In genomic region chr9:132774886-132775285, GRCh38 we compare ENCODE assay signal across 24 cellular contexts.
"Had no signal": no experiment of that assay in that cellular context is flagged by ENCODE, and none has a peak within 500 bp of the region (broad histone marks: within the 10 kb centered on the region; RNA-seq: fewer than 3 reads in every experiment).

No MANE protein-coding gene starts in this region.

- ATAC-seq: activated CD8-positive, alpha-beta T cell treated with anti-CD3 and anti-CD28 coated beads, Interleukin-2, amount 10 ng/mL, durations not matched to agents 7 days and 5 days; activated naive CD4-positive, alpha-beta T cell treated with anti-CD3 and anti-CD28 coated beads, Interleukin-2, amount 50 U/mL, for 72 hours; Panc1 had no signal

- H3K4me3 ChIP-seq: adrenal gland, SJCRH30, SK-N-MC had no signal

- H3K9me3 ChIP-seq: adrenal gland, SJCRH30 had no signal

- H3K27ac Mint-ChIP-seq: activated CD4-positive, alpha-beta T cell treated with anti-CD3 and anti-CD28 coated beads, Interleukin-2, amount 10 ng/mL, durations not matched to agents 7 days and 5 days; activated CD8-positive, alpha-beta T cell treated with anti-CD3 and anti-CD28 coated beads, Interleukin-2, amount 10 ng/mL, durations not matched to agents 7 days and 5 days; activated naive CD4-positive, alpha-beta T cell treated with anti-CD3 and anti-CD28 coated beads for 36 hours; activated naive CD4-positive, alpha-beta T cell treated with anti-CD3 and anti-CD28 coated beads, Interleukin-2, amount 50 U/mL, for 72 hours; activated T-cell treated with anti-CD3 and anti-CD28 coated beads, Interleukin-2, amount 50 U/mL, for 24 hours had no signal

- H3K27ac ChIP-seq: adrenal gland, SJCRH30, SK-N-MC had no signal

- DNase-seq: activated CD4-positive, alpha-beta T cell treated with anti-CD3 and anti-CD28 coated beads, Interleukin-2, amount 10 ng/mL, durations not matched to agents 7 days and 5 days; activated CD4-positive, alpha-beta T cell treated with anti-CD3 and anti-CD28 coated beads, Interleukin-2, amount 50 U/mL, for 48 hours; activated gamma-delta T cell treated with Interleukin-2 at 50 U/mL for 16 hours; activated naive CD4-positive, alpha-beta T cell treated with anti-CD3 and anti-CD28 coated beads for 36 hours; activated T-cell treated with anti-CD3 and anti-CD28 coated beads, Interleukin-2, amount 50 U/mL, for 24 hours; caudate nucleus; KG1; MM.1S; MV-4-11; NCI-H1092; NCI-H1436 treated with DMSO at 0.1 percent for 48 hours; NCI-H1694 treated with DMSO at 0.1 percent for 48 hours; NCI-H2029; NCI-H345; NCI-H524 treated with DMSO at 0.1 percent for 48 hours; SHP77; T1000 had no signal

- H3K4me1 ChIP-seq: SJCRH30 had no signal

- H3K4me3 Mint-ChIP-seq: activated CD4-positive, alpha-beta T cell treated with anti-CD3 and anti-CD28 coated beads, Interleukin-2, amount 10 ng/mL, durations not matched to agents 7 days and 5 days; activated CD8-positive, alpha-beta T cell treated with anti-CD3 and anti-CD28 coated beads, Interleukin-2, amount 10 ng/mL, durations not matched to agents 7 days and 5 days; activated naive CD4-positive, alpha-beta T cell treated with anti-CD3 and anti-CD28 coated beads for 36 hours; activated T-cell treated with anti-CD3 and anti-CD28 coated beads, Interleukin-2, amount 50 U/mL, for 24 hours; brain had no signal

- H3K36me3 ChIP-seq: adrenal gland, SJCRH30 had no signal

- H3K27me3 ChIP-seq: adrenal gland, SJCRH30 had no signal
